Comparison of ENCODE assay signal across 8 cellular contexts in the genomic region with DNA sequence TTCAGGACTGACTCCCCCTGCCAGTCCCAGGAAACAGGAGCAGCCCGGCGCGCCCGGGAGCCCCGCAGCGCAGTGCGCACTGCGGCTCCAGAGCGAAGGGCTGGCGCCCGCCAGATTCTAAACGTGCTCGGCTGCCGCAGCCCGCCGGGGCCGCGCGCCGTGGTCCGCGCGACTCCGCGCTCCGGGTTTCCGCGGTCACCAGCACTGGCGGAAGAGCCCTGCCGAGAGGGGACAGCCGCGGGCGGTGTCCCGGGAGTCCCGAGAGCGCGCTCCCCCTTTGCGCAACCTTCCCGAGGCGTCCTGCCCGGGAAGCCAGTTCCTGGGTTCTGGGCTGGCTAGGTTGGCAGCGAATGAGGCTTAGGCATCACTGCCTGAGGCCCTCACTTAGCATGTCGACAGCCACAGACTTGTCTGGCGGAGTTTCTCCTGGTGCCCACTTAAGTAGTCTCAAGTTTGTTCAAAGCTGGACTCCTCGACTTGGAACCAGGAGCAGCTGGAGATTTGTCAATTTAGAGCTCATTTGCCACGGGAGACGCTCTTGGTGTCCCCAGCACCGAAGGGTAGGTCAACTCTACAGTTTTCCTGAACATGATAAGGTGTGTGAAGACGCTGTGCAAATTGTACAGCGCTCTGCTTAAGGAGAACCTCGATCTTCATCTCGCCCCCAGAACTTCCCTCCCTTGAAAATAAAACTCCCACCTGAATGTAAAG.
DNase-seq lines count a peak whose midpoint lies in the region; ATAC-seq and TF ChIP-seq lines count a peak whose summit lies in the region.

No MANE protein-coding gene starts in this region.

- no peak overlapping the region for H3K9ac ChIP-seq in parathyroid adenoma

- peak; percentile 6 for DNase-seq in activated CD4-positive, alpha-beta T cell treated with anti-CD3 and anti-CD28 coated beads for 48 hours
- DNase-seq in activated CD4-positive, alpha-beta T cell treated with anti-CD3 and anti-CD28 coated beads, Interleukin-2, amount 50 U/mL, for 1 hour, result no peak
- DNase-seq in SW480 (ENCODE audit: low spot score) (peak; percentile 94), head of caudate nucleus (peak in 29 of 42 donors; percentile 9 to 62 (median 36)), NCI-H2196 treated with DMSO at 0.1 percent for 48 hours (lab: John Stamatoyannopoulos, UW; ENCODE audit: unreplicated experiment) (no peak), GDM1 (lab: John Stamatoyannopoulos, UW) (no peak)

- peak overlapping the region; percentile 47 for H3K4me2 ChIP-seq in parathyroid adenoma (ENCODE audit: low read length)

- H2AFZ ChIP-seq in parathyroid adenoma, result peak overlapping the region; percentile 34

- no peak overlapping the region for H3K27ac ChIP-seq in parathyroid adenoma

- no peak for TF ChIP-seq CTCF in parathyroid adenoma (IDR thresholded peaks at IDR 0.05)

- H3K4me1 ChIP-seq in parathyroid adenoma, result no peaks in the 10 kb centered on the region

- H3K9me3 ChIP-seq in parathyroid adenoma (ENCODE audit: control insufficient read depth, low read length), result no peaks in the 10 kb centered on the region

- H3K4me3 ChIP-seq in parathyroid adenoma (ENCODE audit: low read depth, low read length), result peak overlapping the region; percentile 35

- no peaks in the 10 kb centered on the region for H3K36me3 ChIP-seq in parathyroid adenoma (ENCODE audit: control insufficient read depth, insufficient read depth, low read length)

- peak; percentile 64 for ATAC-seq in HG03521 (IDR thresholded peaks at IDR 0.05; ENCODE audit: unreplicated experiment)

- no peaks in the 10 kb centered on the region for H3K79me2 ChIP-seq in parathyroid adenoma

- peaks cover 11% of the 10 kb centered on the region for H3K27me3 ChIP-seq in parathyroid adenoma (ENCODE audit: control insufficient read depth, insufficient read depth, low read length)

- intact Hi-C loops in head of caudate nucleus (cut with DNase I), result no loop called here

Comparison
In these comparisons a context has a peak if more than half of its experiments do, and no peak if none do; other contexts are left out.
1. DNase-seq: peak in activated CD4-positive, alpha-beta T cell treated with anti-CD3 and anti-CD28 coated beads for 48 hours (single experiment), SW480 (single experiment) and head of caudate nucleus (29 of 42); none in activated CD4-positive, alpha-beta T cell treated with anti-CD3 and anti-CD28 coated beads, Interleukin-2, amount 50 U/mL, for 1 hour (single experiment), NCI-H2196 treated with DMSO at 0.1 percent for 48 hours (single experiment) and GDM1 (single experiment).